27 cellular contexts compared by ENCODE assay signal in genomic region chr10:117432866-117433265, GRCh38. TPM values are rescaled to one million over a fixed set of nuclear protein-coding genes. Genes with fewer than 3 reads are reported as not detected.
DNase-seq lines count a peak whose midpoint lies in the region; ATAC-seq and TF ChIP-seq lines count a peak whose summit lies in the region.
"Had no signal": no experiment of that assay in that cellular context is flagged by ENCODE, and none has a peak within 500 bp of the region (broad histone marks: within the 10 kb centered on the region; RNA-seq: fewer than 3 reads in every experiment).

No MANE protein-coding gene starts in this region.

- H3K27me3 ChIP-seq in Loucy (ENCODE audit: insufficient read depth, low read length, poor library complexity, severe bottlenecking) (no peaks in the 10 kb centered on the region), MM.1S (replicated peaks; ENCODE audit: insufficient read depth, low read length) (no peaks in the 10 kb centered on the region)
- H3K27me3 ChIP-seq: MG63 had no signal

- peaks cover 23% of the 10 kb centered on the region for H3K27me3 Mint-ChIP-seq in activated naive CD8-positive, alpha-beta T cell treated with anti-CD3 and anti-CD28 coated beads, Interleukin-2, amount 50 U/mL, for 24 hours
- peaks cover 11% of the 10 kb centered on the region for H3K27me3 Mint-ChIP-seq in activated naive CD8-positive, alpha-beta T cell treated with anti-CD3 and anti-CD28 coated beads for 36 hours
- peaks cover 4% of the 10 kb centered on the region for H3K27me3 Mint-ChIP-seq in endothelial cell (ENCODE audit: unreplicated experiment)

- peaks cover 10% of the 10 kb centered on the region for H3F3A ChIP-seq in Loucy (ENCODE audit: low read depth)
- H3F3A ChIP-seq in MM.1S (ENCODE audit: insufficient read depth, low read length) = no peaks in the 10 kb centered on the region

- TF ChIP-seq CTCF in Loucy (conservative IDR thresholded peaks at IDR 0.05; ENCODE audit: low read length) = no peak
- TF ChIP-seq CTCF in MM.1S (IDR thresholded peaks at IDR 0.05; ENCODE audit: low read length) = no peak
- no peak for TF ChIP-seq CTCF in endothelial cell (IDR thresholded peaks at IDR 0.05; ENCODE audit: unreplicated experiment)

- H3K4me3 Mint-ChIP-seq in activated naive CD8-positive, alpha-beta T cell treated with anti-CD3 and anti-CD28 coated beads, Interleukin-2, amount 50 U/mL, for 24 hours = no peak overlapping the region
- H3K4me3 Mint-ChIP-seq in activated naive CD8-positive, alpha-beta T cell treated with anti-CD3 and anti-CD28 coated beads for 36 hours = no peak overlapping the region
- no peak overlapping the region for H3K4me3 Mint-ChIP-seq in endothelial cell (ENCODE audit: unreplicated experiment)
- H3K4me3 Mint-ChIP-seq: CD8-positive, alpha-beta memory T cell; HFFc6 had no signal

- H3K36me3 ChIP-seq in Loucy (ENCODE audit: insufficient read depth, low read length) = no peaks in the 10 kb centered on the region; the same call in 1 of the 2 replicates
- H3K36me3 ChIP-seq in MM.1S (replicated peaks; ENCODE audit: insufficient read depth, low read length) = no peaks in the 10 kb centered on the region
- H3K36me3 ChIP-seq: MG63 had no signal

- H3K4me1 Mint-ChIP-seq in activated naive CD8-positive, alpha-beta T cell treated with anti-CD3 and anti-CD28 coated beads, Interleukin-2, amount 50 U/mL, for 24 hours = no peaks in the 10 kb centered on the region
- H3K4me1 Mint-ChIP-seq in activated naive CD8-positive, alpha-beta T cell treated with anti-CD3 and anti-CD28 coated beads for 36 hours = no peaks in the 10 kb centered on the region
- H3K4me1 Mint-ChIP-seq in endothelial cell (ENCODE audit: unreplicated experiment) = no peaks in the 10 kb centered on the region
- H3K4me1 Mint-ChIP-seq: CD8-positive, alpha-beta memory T cell had no signal

- no peaks in the 10 kb centered on the region for H4K20me1 ChIP-seq in Loucy (ENCODE audit: insufficient read depth, low read length, poor library complexity, severe bottlenecking)
- H4K20me1 ChIP-seq in MM.1S (ENCODE audit: insufficient read depth, low read length) = no peaks in the 10 kb centered on the region

- DNase-seq in activated naive CD8-positive, alpha-beta T cell treated with anti-CD3 and anti-CD28 coated beads, Interleukin-2, amount 50 U/mL, for 24 hours = no peak
- no peak for DNase-seq in activated naive CD8-positive, alpha-beta T cell treated with anti-CD3 and anti-CD28 coated beads for 36 hours
- DNase-seq in mesenteric fat pad (ENCODE audit: low spot score) (peak; percentile 33), MM.1S (no peak), endothelial cell (ENCODE audit: low spot score) (no peak)
- DNase-seq: Calu3; CD8-positive, alpha-beta memory T cell; DMS153; H7; HFFc6; Kasumi-1; MG63; NCI-H1048; NCI-H1436; NCI-H187 treated with DMSO at 0.1 percent for 48 hours; NCI-H2107; NCI-H446 treated with DMSO at 0.1 percent for 48 hours; NCI-H526 treated with DMSO at 0.1 percent for 48 hours; PC-9; RPMI8226; SHP77 treated with DMSO at 0.1 percent for 48 hours; SW 1271 had no signal

- peak; percentile 36 for ATAC-seq in activated naive CD8-positive, alpha-beta T cell treated with anti-CD3 and anti-CD28 coated beads, Interleukin-2, amount 50 U/mL, for 24 hours
- ATAC-seq in GM21786 (IDR thresholded peaks at IDR 0.05; ENCODE audit: unreplicated experiment) (peak; percentile 47), GM21423 (IDR thresholded peaks at IDR 0.05; ENCODE audit: unreplicated experiment) (no peak)

- no peak overlapping the region for H3K27ac Mint-ChIP-seq in activated naive CD8-positive, alpha-beta T cell treated with anti-CD3 and anti-CD28 coated beads, Interleukin-2, amount 50 U/mL, for 24 hours
- no peak overlapping the region for H3K27ac Mint-ChIP-seq in activated naive CD8-positive, alpha-beta T cell treated with anti-CD3 and anti-CD28 coated beads for 36 hours
- H3K27ac Mint-ChIP-seq in endothelial cell (ENCODE audit: unreplicated experiment) = no peak overlapping the region
- H3K27ac Mint-ChIP-seq: CD8-positive, alpha-beta memory T cell; HFFc6 had no signal

- H3K9me3 ChIP-seq in Loucy (ENCODE audit: insufficient read depth, low read depth, low read length) (no peaks in the 10 kb centered on the region), MM.1S (replicated peaks; ENCODE audit: insufficient read depth, low read length) (no peaks in the 10 kb centered on the region)
- H3K9me3 ChIP-seq: MG63 had no signal

- H3K4me3 ChIP-seq in Loucy (ENCODE audit: low read length, poor library complexity, severe bottlenecking) = no peak overlapping the region
- no peak overlapping the region for H3K4me3 ChIP-seq in MM.1S (ENCODE audit: low read length)
- H3K4me3 ChIP-seq: MG63, PC-9, SK-N-MC had no signal

- H3K36me3 Mint-ChIP-seq in activated naive CD8-positive, alpha-beta T cell treated with anti-CD3 and anti-CD28 coated beads, Interleukin-2, amount 50 U/mL, for 24 hours (ENCODE audit: low read depth) = no peaks in the 10 kb centered on the region
- H3K36me3 Mint-ChIP-seq in activated naive CD8-positive, alpha-beta T cell treated with anti-CD3 and anti-CD28 coated beads for 36 hours = no peaks in the 10 kb centered on the region
- H3K36me3 Mint-ChIP-seq in endothelial cell (ENCODE audit: low read depth, unreplicated experiment) = no peaks in the 10 kb centered on the region
- H3K36me3 Mint-ChIP-seq: CD8-positive, alpha-beta memory T cell had no signal

- no peak overlapping the region for H3K9ac ChIP-seq in Loucy (ENCODE audit: low read depth, low read length, poor library complexity, severe bottlenecking)
- H3K9ac ChIP-seq in MM.1S (ENCODE audit: low read length) = no peak overlapping the region

- peaks cover 48% of the 10 kb centered on the region for H3K79me2 ChIP-seq in Loucy (ENCODE audit: insufficient read depth, low read length)
- no peaks in the 10 kb centered on the region for H3K79me2 ChIP-seq in MM.1S (ENCODE audit: low read length)

- H3K9me2 ChIP-seq in Loucy (replicated peaks; ENCODE audit: low read depth, low read length) (no peaks in the 10 kb centered on the region), MM.1S (replicated peaks; ENCODE audit: insufficient read depth, low read length) (no peaks in the 10 kb centered on the region)

- H3K4me1 ChIP-seq in Loucy (ENCODE audit: insufficient read depth, low read length, poor library complexity, severe bottlenecking) (peaks cover 45% of the 10 kb centered on the region), MM.1S (ENCODE audit: low read length) (no peaks in the 10 kb centered on the region)

- H3K4me2 ChIP-seq in Loucy (ENCODE audit: low read depth, low read length, poor library complexity, severe bottlenecking) (peak overlapping the region; percentile 38), MM.1S (ENCODE audit: low read depth, low read length) (no peak overlapping the region)
- H3K4me2 ChIP-seq: PC-9 had no signal

- no peaks in the 10 kb centered on the region for H3K9me3 Mint-ChIP-seq in activated naive CD8-positive, alpha-beta T cell treated with anti-CD3 and anti-CD28 coated beads, Interleukin-2, amount 50 U/mL, for 24 hours
- no peaks in the 10 kb centered on the region for H3K9me3 Mint-ChIP-seq in activated naive CD8-positive, alpha-beta T cell treated with anti-CD3 and anti-CD28 coated beads for 36 hours
- no peaks in the 10 kb centered on the region for H3K9me3 Mint-ChIP-seq in endothelial cell (ENCODE audit: unreplicated experiment)
- H3K9me3 Mint-ChIP-seq: HFFc6 had no signal

- H2AFZ ChIP-seq in Loucy (ENCODE audit: low read length) (no peak overlapping the region), MM.1S (ENCODE audit: low read length) (no peak overlapping the region)
- H2AFZ ChIP-seq: PC-9 had no signal

- no peak overlapping the region for H3K27ac ChIP-seq in MM.1S (ENCODE audit: low read length)
- H3K27ac ChIP-seq: C4-2B, PC-9, SK-N-MC had no signal

RNA-seq across cellular contexts. Expression of gene PDZD8, which starts 57.6 kb away (rescaled TPM):
- 10 to 100 TPM; 19.7 to 20.4 TPM for total RNA-seq in activated naive CD8-positive, alpha-beta T cell treated with anti-CD3 and anti-CD28 coated beads for 36 hours
- total RNA-seq in mesenteric fat pad (36.7 TPM), endothelial cell (ENCODE audit: unreplicated experiment) (25.6 TPM)
